33 cellular contexts compared by ENCODE assay signal in genomic region chr16:88103581-88104188, GRCh38.
"Had no signal": no experiment of that assay in that cellular context is flagged by ENCODE, and none has a peak within 500 bp of the region (broad histone marks: within the 10 kb centered on the region; RNA-seq: fewer than 3 reads in every experiment).

No MANE protein-coding gene starts in this region.

- H3K27me3 ChIP-seq: adrenal gland had no signal

- H3K4me1 ChIP-seq: adrenal gland had no signal

- H3K9me3 ChIP-seq: adrenal gland had no signal

- H3K27ac ChIP-seq: adrenal gland, PC-9, RWPE1, WERI-Rb-1 had no signal

- H3K36me3 ChIP-seq: adrenal gland, WERI-Rb-1 had no signal

- H3K4me3 ChIP-seq: adrenal gland, PC-9 had no signal

- DNase-seq: activated CD4-positive, alpha-beta T cell treated with anti-CD3 and anti-CD28 coated beads, Interleukin-2, amount 10 ng/mL, durations not matched to agents 24 days and 14 days; activated CD4-positive, alpha-beta T cell treated with anti-CD3 and anti-CD28 coated beads, Interleukin-2, amount 50 U/mL, for 4 hours; activated CD4-positive, CD25-positive, alpha-beta regulatory T cell; activated CD8-positive, alpha-beta T cell treated with anti-CD3 and anti-CD28 coated beads for 36 hours; activated gamma-delta T cell treated with Interleukin-2 at 50 U/mL for 16 hours; activated naive CD4-positive, alpha-beta T cell treated with anti-CD3 and anti-CD28 coated beads for 36 hours; activated T-cell treated with anti-CD3 and anti-CD28 coated beads for 4 hours; activated T-cell treated with anti-CD3 and anti-CD28 coated beads, Interleukin-2, amount 50 U/mL, for 4 hours; adrenal gland; central memory CD4-positive, alpha-beta T cell; Karpas-422; KBM-7; NCI-H1105; NCI-H1417 treated with DMSO at 0.1 percent for 48 hours; NCI-H187 treated with DMSO at 0.1 percent for 48 hours; NCI-H2081; NCI-H2171 treated with DMSO at 0.1 percent for 48 hours; NCI-H2227 treated with DMSO at 0.1 percent for 48 hours; NCI-H446; NCI-H510A treated with DMSO at 0.1 percent for 48 hours; NCI-H526 treated with DMSO at 0.1 percent for 48 hours; NCI-H774; PC-9; SIG-M5; T-cell; T-helper 17 cell; T-helper 9 cell; WERI-Rb-1 had no signal

- ATAC-seq: activated CD8-positive, alpha-beta T cell treated with anti-CD3 and anti-CD28 coated beads for 36 hours; activated naive CD4-positive, alpha-beta T cell treated with anti-CD3 and anti-CD28 coated beads, Interleukin-2, amount 50 U/mL, for 72 hours; activated T-cell treated with anti-CD3 and anti-CD28 coated beads, Interleukin-2, amount 50 U/mL, for 4 hours; Right ventricle myocardium inferior; SK-N-SH treated with all-trans-retinoic acid at 6 μM for 48 hours; T-cell; T-helper 17 cell had no signal

- FAIRE-seq: RCC 7860 had no signal
